In genomic region chr19:18013621-18014111, GRCh38 we compare ENCODE assay signal across 10 cellular contexts. TPM values are rescaled to one million over a fixed set of nuclear protein-coding genes. Genes with fewer than 3 reads are reported as not detected.
DNase-seq lines count a peak whose midpoint lies in the region; ATAC-seq, FAIRE-seq and TF ChIP-seq lines count a peak whose summit lies in the region.
"Had no signal": no experiment of that assay in that cellular context is flagged by ENCODE, and none has a peak within 500 bp of the region (broad histone marks: within the 10 kb centered on the region; RNA-seq: fewer than 3 reads in every experiment).

No MANE protein-coding gene starts in this region.

- POLR2A ChIA-PET in activated CD4-positive, alpha-beta T cell treated with anti-CD3 and anti-CD28 coated beads for 36 hours (lab: Charles Lee): no interaction called here
- POLR2A ChIA-PET in HepG2 (lab: Yijun Ruan, JAX): interaction anchor here (0.8 to 2.1 kb wide), 7 partner anchors 8 to 153 kb away, joined by 3 to 10 read pairs (median 3); no protein-coding TSS in a partner anchor

- TF ChIP-seq POLR2A in HepG2 (IDR thresholded peaks at IDR 0.05; ENCODE audit: insufficient read depth in 1 of 2, low read depth in 2 of 2, low read length in 2 of 2): no peak

- peak overlapping the region; percentile 54 for H3K4me2 ChIP-seq in HepG2 (ENCODE audit: low read depth, low read length)
- H3K4me2 ChIP-seq: A549 had no signal

- TF ChIP-seq EP300 in HepG2 (IDR thresholded peaks at IDR 0.05; ENCODE audit: low read depth in 2 of 2, low read length in 2 of 2) (no peak), HepG2 (CRISPR knock-in tag; IDR thresholded peaks at IDR 0.05; ENCODE audit: borderline replicate concordance) (peak; percentile 69; the same call in 1 of the 2 replicates)

- in situ Hi-C loops in HepG2 (cut with HindIII; ENCODE audit: extremely low pct_ligation_motif_present, low pct_unique_long_range_greater_than_20kb): no loop called here

- peak; percentile 23 for ATAC-seq in activated CD4-positive, alpha-beta T cell treated with anti-CD3 and anti-CD28 coated beads for 36 hours
- ATAC-seq in HepG2: peak; percentile 88
- no peak for ATAC-seq in HG03108 (IDR thresholded peaks at IDR 0.05; ENCODE audit: unreplicated experiment)

- H3K9me3 ChIP-seq in HepG2 (ENCODE audit: low read length): no peaks in the 10 kb centered on the region
- H3K9me3 ChIP-seq: A549 had no signal

- no peak for TF ChIP-seq RAD21 in HepG2 (CRISPR knock-in tag; IDR thresholded peaks at IDR 0.05)

- TF ChIP-seq CTCF in HepG2 (CRISPR knock-in tag; IDR thresholded peaks at IDR 0.05) (no peak; the same call in 1 of the 2 replicates), HFFc6 (IDR thresholded peaks at IDR 0.05) (no peak)

- H3K9ac ChIP-seq in HepG2 (ENCODE audit: insufficient read depth, low read depth, low read length): peak overlapping the region; percentile 57

- H3K27ac ChIP-seq in HepG2 (ENCODE audit: extremely low read length, insufficient read depth, low read length): peak overlapping the region; percentile 74

- H3K36me3 ChIP-seq in HepG2 (replicated peaks in 1 of 2; ENCODE audit: control insufficient read depth in 1 of 2, insufficient read depth in 2 of 2, low read length in 2 of 2): peaks cover 5% of the 10 kb centered on the region in 2 experiments; a peak in 3 of 5 replicates

- H3K27ac Mint-ChIP-seq in activated CD4-positive, alpha-beta T cell treated with anti-CD3 and anti-CD28 coated beads for 36 hours: peak overlapping the region; percentile 74
- peak overlapping the region; percentile 70 for H3K27ac Mint-ChIP-seq in activated naive CD8-positive, alpha-beta T cell treated with anti-CD3 and anti-CD28 coated beads for 36 hours
- no peak overlapping the region for H3K27ac Mint-ChIP-seq in HFFc6

- H3K79me2 ChIP-seq in HepG2 (ENCODE audit: insufficient read depth, low read length): no peaks in the 10 kb centered on the region

- intact Hi-C loops in activated CD4-positive, alpha-beta T cell treated with anti-CD3 and anti-CD28 coated beads for 36 hours (cut with DNase I, micrococcal nuclease): no loop called here
- intact Hi-C loops in HepG2 (cut with micrococcal nuclease; ENCODE audit: unreplicated experiment): loop anchor here (1.0 kb wide), 1 partner anchor 9 kb away; no protein-coding TSS in a partner anchor

- no peaks in the 10 kb centered on the region for H3K9me3 Mint-ChIP-seq in activated CD4-positive, alpha-beta T cell treated with anti-CD3 and anti-CD28 coated beads for 36 hours (ENCODE audit: low read depth)
- no peaks in the 10 kb centered on the region for H3K9me3 Mint-ChIP-seq in activated naive CD8-positive, alpha-beta T cell treated with anti-CD3 and anti-CD28 coated beads for 36 hours
- no peaks in the 10 kb centered on the region for H3K9me3 Mint-ChIP-seq in HFFc6

- 24% methylated on average over 5 of the region's 9 CpGs for WGBS in HepG2 (ENCODE audit: low lambda C conversion rate)

- no TSS peak for BruUV-seq in HepG2 (replicated peaks; lab: Mats Ljungman, UMichigan)

- H3K4me1 ChIP-seq in HepG2 (ENCODE audit: insufficient read depth, low read length): peaks cover 59% of the 10 kb centered on the region

- no peak overlapping the region for H3K4me3 Mint-ChIP-seq in activated CD4-positive, alpha-beta T cell treated with anti-CD3 and anti-CD28 coated beads for 36 hours
- H3K4me3 Mint-ChIP-seq in activated naive CD8-positive, alpha-beta T cell treated with anti-CD3 and anti-CD28 coated beads for 36 hours: peak overlapping the region; percentile 65
- H3K4me3 Mint-ChIP-seq in HFFc6: no peak overlapping the region

- no peak for DNase-seq in activated CD4-positive, alpha-beta T cell treated with anti-CD3 and anti-CD28 coated beads for 36 hours
- DNase-seq in activated CD4-positive, alpha-beta T cell treated with anti-CD3 and anti-CD28 coated beads, Interleukin-2, amount 50 U/mL, for 48 hours: no peak
- DNase-seq in activated naive CD8-positive, alpha-beta T cell treated with anti-CD3 and anti-CD28 coated beads for 36 hours: no peak
- peak; percentile 95 for DNase-seq in HepG2 (ENCODE audit: low spot score)
- peak; percentile 27 for DNase-seq in superior temporal gyrus (ENCODE audit: extremely low spot score)
- no peak for DNase-seq in iPS-NIHi7 (ENCODE audit: extremely low spot score)
- DNase-seq in HFFc6: no peak
- DNase-seq: NCI-H345 had no signal

- H4K20me1 ChIP-seq in HepG2 (ENCODE audit: insufficient read depth, low read length): no peaks in the 10 kb centered on the region

- H3K27me3 Mint-ChIP-seq in activated CD4-positive, alpha-beta T cell treated with anti-CD3 and anti-CD28 coated beads for 36 hours: no peaks in the 10 kb centered on the region
- no peaks in the 10 kb centered on the region for H3K27me3 Mint-ChIP-seq in activated naive CD8-positive, alpha-beta T cell treated with anti-CD3 and anti-CD28 coated beads for 36 hours
- H3K27me3 Mint-ChIP-seq in HFFc6 (ENCODE audit: insufficient read depth): no peaks in the 10 kb centered on the region; the same call in 1 of the 2 replicates

- peak; percentile 99 for FAIRE-seq in HepG2 (lab: Jason Lieb, UNC)
- FAIRE-seq: A549 had no signal

- H3K4me3 ChIP-seq in HepG2 (replicated peaks in 1 of 3; ENCODE audit: insufficient read depth in 1 of 3, low read depth in 2 of 3, low read length in 3 of 3): peak overlapping the region in 1 of 3 experiments; percentile 32; a peak in 2 of 6 replicates
- H3K4me3 ChIP-seq: A549 had no signal

- H3K27me3 ChIP-seq in HepG2 (ENCODE audit: control insufficient read depth in 1 of 2, insufficient read depth in 2 of 2, low read length in 2 of 2): no peaks in the 10 kb centered on the region

- H3K36me3 Mint-ChIP-seq in activated CD4-positive, alpha-beta T cell treated with anti-CD3 and anti-CD28 coated beads for 36 hours (ENCODE audit: low read depth): peaks cover 44% of the 10 kb centered on the region
- H3K36me3 Mint-ChIP-seq in activated naive CD8-positive, alpha-beta T cell treated with anti-CD3 and anti-CD28 coated beads for 36 hours: peaks cover 44% of the 10 kb centered on the region
- H3K36me3 Mint-ChIP-seq in HFFc6 (ENCODE audit: low read depth): peaks cover 7% of the 10 kb centered on the region; the same call in 1 of the 2 replicates

- H2AFZ ChIP-seq in HepG2 (ENCODE audit: low read length): no peak overlapping the region

- H3K4me1 Mint-ChIP-seq in activated CD4-positive, alpha-beta T cell treated with anti-CD3 and anti-CD28 coated beads for 36 hours: peaks cover 54% of the 10 kb centered on the region
- peaks cover 57% of the 10 kb centered on the region for H3K4me1 Mint-ChIP-seq in activated naive CD8-positive, alpha-beta T cell treated with anti-CD3 and anti-CD28 coated beads for 36 hours
- H3K4me1 Mint-ChIP-seq in HFFc6 (ENCODE audit: low read depth): peaks cover 15% of the 10 kb centered on the region

- CTCF ChIA-PET in activated CD4-positive, alpha-beta T cell treated with anti-CD3 and anti-CD28 coated beads for 36 hours (lab: Charles Lee): interaction anchor here (0.9 kb wide), 1 partner anchor 42 kb away, joined by 3 read pairs; no protein-coding TSS in a partner anchor
- CTCF ChIA-PET in HepG2 (lab: Yijun Ruan, JAX; ENCODE audit: low intra/inter-chr PET ratio, low total read pairs): no interaction called here

RNA-seq across cellular contexts. Expression of gene ARRDC2, which starts 5.7 kb away (rescaled TPM):
- total RNA-seq in activated CD4-positive, alpha-beta T cell treated with anti-CD3 and anti-CD28 coated beads for 36 hours: 10 to 100 TPM; 13.5 to 21.7 TPM
- total RNA-seq in activated naive CD8-positive, alpha-beta T cell treated with anti-CD3 and anti-CD28 coated beads for 36 hours: 10 to 100 TPM; 20.1 to 20.6 TPM
- total RNA-seq in HepG2 (2016; rRNA removed; fragmentation: Illumina TruSeq; extraction: Trizol): 1.7 and 2.1 TPM in 2 replicates
- total RNA-seq in HepG2 (2016; cell fraction: cytosol; rRNA removed; fragmentation: Illumina TruSeq; extraction: Trizol; ENCODE audit: low read depth): 0.51 and 0.71 TPM in 2 replicates
- total RNA-seq in HepG2 (2016; cell fraction: insoluble cytoplasmic fraction; rRNA removed; fragmentation: Illumina TruSeq; extraction: Trizol): 1.5 and 2.6 TPM in 2 replicates
- total RNA-seq in HepG2 (2016; cell fraction: membrane; rRNA removed; fragmentation: Illumina TruSeq; extraction: Trizol): 1.7 TPM in 2 replicates
- total RNA-seq in HepG2 (2016; cell fraction: nucleus; rRNA removed; fragmentation: Illumina TruSeq; extraction: Trizol): 1.2 and 1.4 TPM in 2 replicates
- 3.4 and 4.3 TPM in 2 replicates for polyA plus RNA-seq in HepG2 (2011; rRNA removed)
- 3.1 and 3.7 TPM in 2 replicates for polyA plus RNA-seq in HepG2 (2011; cell fraction: cytosol; rRNA removed)
- 10.9 and 11.3 TPM in 2 replicates for polyA plus RNA-seq in HepG2 (2011; cell fraction: nucleus; rRNA removed)
- polyA plus RNA-seq in HepG2 (2012): 2.3 and 4.0 TPM in 2 replicates
- polyA plus RNA-seq in HepG2 (2016; cell fraction: cytosol; fragmentation: Illumina TruSeq; extraction: Trizol; ENCODE audit: low read depth): 0.66 and 0.83 TPM in 2 replicates
- 2.1 and 2.3 TPM in 2 replicates for polyA plus RNA-seq in HepG2 (2016; cell fraction: insoluble cytoplasmic fraction; fragmentation: Illumina TruSeq; extraction: Trizol; ENCODE audit: low read depth)
- polyA plus RNA-seq in HepG2 (2016; cell fraction: membrane; fragmentation: Illumina TruSeq; extraction: Trizol; ENCODE audit: low read depth): 1.2 and 1.6 TPM in 2 replicates
- 3.6 and 6.3 TPM in 2 replicates for polyA plus RNA-seq in HepG2 (2016; cell fraction: nucleus; fragmentation: Illumina TruSeq; extraction: Trizol; ENCODE audit: insufficient read depth, low read depth)
- polyA minus RNA-seq in HepG2 (2011; rRNA and poly(A)+ RNA removed; ENCODE audit: low replicate concordance): 4.7 and 13.8 TPM in 2 replicates
- polyA minus RNA-seq in HepG2 (2011; cell fraction: cytosol; rRNA and poly(A)+ RNA removed): 1.2 and 2.5 TPM in 2 replicates
- polyA minus RNA-seq in HepG2 (2011; cell fraction: nucleus; rRNA and poly(A)+ RNA removed): 1.4 and 2.7 TPM in 2 replicates
- 1 to 10 TPM; 5.3 to 8.1 (median 7.0) TPM for total RNA-seq in HFFc6 (2021; fragmentation: NEBNext Ultra II Directional; extraction: Animal tissue kit (Norgen Biotek cat#: 25700))

RNA-seq across cellular contexts. Expression of gene KCNN1, which starts 46.8 kb away (rescaled TPM):
- under 1 TPM in 1 of 2 experiments, not detected in 1; 0.05 TPM for total RNA-seq in activated CD4-positive, alpha-beta T cell treated with anti-CD3 and anti-CD28 coated beads for 36 hours
- under 1 TPM in 1 of 2 experiments, not detected in 1; 0.34 TPM for total RNA-seq in activated naive CD8-positive, alpha-beta T cell treated with anti-CD3 and anti-CD28 coated beads for 36 hours
- total RNA-seq in HepG2 (2016; rRNA removed; fragmentation: Illumina TruSeq; extraction: Trizol): 0.04 TPM in 1 of 2 replicates, not detected in the other
- total RNA-seq in HepG2 (2016; cell fraction: cytosol; rRNA removed; fragmentation: Illumina TruSeq; extraction: Trizol; ENCODE audit: low read depth): not detected in 2 replicates
- total RNA-seq in HepG2 (2016; cell fraction: insoluble cytoplasmic fraction; rRNA removed; fragmentation: Illumina TruSeq; extraction: Trizol): 0.09 TPM in 1 of 2 replicates, not detected in the other
- not detected in 2 replicates for total RNA-seq in HepG2 (2016; cell fraction: membrane; rRNA removed; fragmentation: Illumina TruSeq; extraction: Trizol)
- not detected in 2 replicates for total RNA-seq in HepG2 (2016; cell fraction: nucleus; rRNA removed; fragmentation: Illumina TruSeq; extraction: Trizol)
- polyA plus RNA-seq in HepG2 (2011; rRNA removed): not detected in 2 replicates
- 0.05 TPM in 1 of 2 replicates, not detected in the other for polyA plus RNA-seq in HepG2 (2011; cell fraction: cytosol; rRNA removed)
- 0.14 TPM in 1 of 2 replicates, not detected in the other for polyA plus RNA-seq in HepG2 (2011; cell fraction: nucleus; rRNA removed)
- polyA plus RNA-seq in HepG2 (2012): not detected in 2 replicates
- polyA plus RNA-seq in HepG2 (2016; cell fraction: cytosol; fragmentation: Illumina TruSeq; extraction: Trizol; ENCODE audit: low read depth): not detected in 2 replicates
- not detected in 2 replicates for polyA plus RNA-seq in HepG2 (2016; cell fraction: insoluble cytoplasmic fraction; fragmentation: Illumina TruSeq; extraction: Trizol; ENCODE audit: low read depth)
- polyA plus RNA-seq in HepG2 (2016; cell fraction: membrane; fragmentation: Illumina TruSeq; extraction: Trizol; ENCODE audit: low read depth): not detected in 2 replicates
- polyA plus RNA-seq in HepG2 (2016; cell fraction: nucleus; fragmentation: Illumina TruSeq; extraction: Trizol; ENCODE audit: insufficient read depth, low read depth): not detected in 2 replicates
- 0.30 TPM in 1 of 2 replicates, not detected in the other for polyA minus RNA-seq in HepG2 (2011; rRNA and poly(A)+ RNA removed; ENCODE audit: low replicate concordance)
- not detected in 2 replicates for polyA minus RNA-seq in HepG2 (2011; cell fraction: cytosol; rRNA and poly(A)+ RNA removed)
- not detected in 2 replicates for polyA minus RNA-seq in HepG2 (2011; cell fraction: nucleus; rRNA and poly(A)+ RNA removed)
- total RNA-seq in HFFc6 (2021; fragmentation: NEBNext Ultra II Directional; extraction: Animal tissue kit (Norgen Biotek cat#: 25700)): not detected

Comparison
In these comparisons a context has a peak if more than half of its experiments do, and no peak if none do; other contexts are left out.
1. DNase-seq: peak in HepG2 (single experiment) and superior temporal gyrus (single experiment); none in activated CD4-positive, alpha-beta T cell treated with anti-CD3 and anti-CD28 coated beads for 36 hours (single experiment), activated CD4-positive, alpha-beta T cell treated with anti-CD3 and anti-CD28 coated beads, Interleukin-2, amount 50 U/mL, for 48 hours (0 of 2), activated naive CD8-positive, alpha-beta T cell treated with anti-CD3 and anti-CD28 coated beads for 36 hours (single experiment), iPS-NIHi7 (single experiment) and HFFc6 (single experiment).